ENCODE assay signal across 29 cellular contexts in the genomic region with DNA sequence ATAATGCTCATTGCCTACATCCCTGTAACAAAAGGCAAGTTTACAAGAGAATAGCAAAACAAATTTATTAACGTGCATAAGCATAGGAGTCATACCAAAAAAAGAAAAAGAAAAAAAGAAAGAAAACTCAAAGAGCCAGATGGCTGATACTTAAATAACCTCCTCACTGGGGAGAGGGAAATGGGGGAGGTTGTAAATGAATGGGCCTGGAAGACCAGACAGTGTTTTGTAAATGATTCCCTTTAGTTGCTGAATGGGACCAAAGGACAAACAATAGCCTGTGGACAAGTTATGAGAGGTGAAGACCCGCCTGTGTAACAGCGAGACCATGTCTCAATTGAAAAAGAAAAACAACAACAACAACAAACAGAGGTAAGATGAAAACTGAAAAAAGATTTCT. TPM values are rescaled to one million over a fixed set of nuclear protein-coding genes. Genes with fewer than 3 reads are reported as not detected.
"Had no signal": no experiment of that assay in that cellular context is flagged by ENCODE, and none has a peak within 500 bp of the region (broad histone marks: within the 10 kb centered on the region; RNA-seq: fewer than 3 reads in every experiment).

No MANE protein-coding gene starts in this region.

- ATAC-seq: foreskin keratinocyte; gastroesophageal sphincter; heart left ventricle; left ventricle myocardium superior; lower lobe of right lung; naive thymus-derived CD8-positive, alpha-beta T cell; psoas muscle; right cardiac atrium; stimulated activated effector memory CD8-positive, alpha-beta T cell treated with anti-CD3 and anti-CD28 coated beads, Interleukin-12 subunit alpha, Interleukin-12 subunit beta, amount 100 ng/mL, for 72 hours; stimulated activated naive CD8-positive, alpha-beta T cell treated with anti-CD3 and anti-CD28 coated beads, Interleukin-15, Interleukin-2, amounts not matched to agents 100 U/mL and 50 U/mL, for 24 hours had no signal

- H2AFZ ChIP-seq: hepatocyte had no signal

- H3K27ac ChIP-seq: colonic mucosa, esophagus muscularis mucosa, foreskin keratinocyte, gastroesophageal sphincter, heart left ventricle, hepatocyte, lower lobe of right lung, ovary, psoas muscle, sigmoid colon, testis, tibial artery had no signal

- H3K9me3 ChIP-seq: colonic mucosa, esophagus muscularis mucosa, gastroesophageal sphincter, heart left ventricle, lower lobe of right lung, ovary, psoas muscle, sigmoid colon, testis, tibial artery had no signal

- DNase-seq: colonic mucosa; effector CD8-positive, alpha-beta T cell; endodermal cell; foreskin keratinocyte; heart left ventricle; left ventricle myocardium superior; lower lobe of right lung; naive thymus-derived CD8-positive, alpha-beta T cell; occipital lobe; ovary; posterior cingulate gyrus; psoas muscle; right cardiac atrium; sigmoid colon; stimulated activated CD4-positive, alpha-beta T cell treated with anti-CD3 and anti-CD28 coated beads, Interleukin-2, amount 100 ng/mL, for 24 hours; stimulated activated CD4-positive, alpha-beta T cell treated with anti-CD3 and anti-CD28 coated beads, Interleukin-4, amount 100 ng/mL, for 24 hours; stimulated activated naive CD8-positive, alpha-beta T cell treated with anti-CD3 and anti-CD28 coated beads, Interleukin-15, Interleukin-2, amounts not matched to agents 100 U/mL and 50 U/mL, for 24 hours; substantia nigra; testis; tibial artery had no signal

- H3K36me3 ChIP-seq: colonic mucosa, esophagus muscularis mucosa, lower lobe of right lung, ovary, sigmoid colon had no signal

- H3K4me1 ChIP-seq: colonic mucosa, esophagus muscularis mucosa, foreskin keratinocyte, gastroesophageal sphincter, heart left ventricle, lower lobe of right lung, psoas muscle, sigmoid colon, testis, tibial artery had no signal

- H3K79me2 ChIP-seq: hepatocyte had no signal

- H3K27me3 ChIP-seq: colonic mucosa, esophagus muscularis mucosa, foreskin keratinocyte, gastroesophageal sphincter, heart left ventricle, hepatocyte, ovary, sigmoid colon, testis, tibial artery had no signal

- H3K4me2 ChIP-seq: hepatocyte had no signal

- H3K4me3 ChIP-seq: colonic mucosa, esophagus muscularis mucosa, gastroesophageal sphincter, heart left ventricle, hepatocyte, lower lobe of right lung, ovary, psoas muscle, sigmoid colon, testis, tibial artery had no signal

RNA-seq across cellular contexts. Expression of gene GLIPR1L1, which starts 39.7 kb away (rescaled TPM):
- polyA plus RNA-seq: endothelial cell of umbilical vein; fibroblast of lung; foreskin keratinocyte; heart left ventricle; hepatocyte; keratinocyte; naive thymus-derived CD8-positive, alpha-beta T cell; neural cell; ovary; psoas muscle; right cardiac atrium; sigmoid colon; urinary bladder had no signal
